In the genomic region with DNA sequence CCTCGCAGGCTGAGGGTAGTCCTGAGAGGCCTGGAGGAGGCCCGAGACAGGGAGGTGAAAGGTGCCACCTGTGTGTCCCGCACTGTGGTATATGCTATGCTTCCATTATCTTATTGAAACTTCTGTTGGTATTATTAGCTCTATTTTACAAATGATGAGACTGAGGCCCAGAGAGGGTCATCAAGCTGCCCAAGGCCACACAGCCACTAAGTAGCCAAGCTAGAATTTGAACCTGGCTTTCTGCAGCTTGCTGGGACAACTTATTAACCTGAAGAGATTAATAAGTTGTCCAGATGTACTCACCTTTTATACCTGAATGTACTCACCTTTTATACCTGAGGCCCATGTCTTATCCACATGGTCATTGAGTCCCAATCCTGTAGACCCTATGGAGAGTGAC, we compare ENCODE assay signal across 23 cellular contexts.
DNase-seq lines count a peak whose midpoint lies in the region; ATAC-seq, FAIRE-seq and TF ChIP-seq lines count a peak whose summit lies in the region.
"Had no signal": no experiment of that assay in that cellular context is flagged by ENCODE, and none has a peak within 500 bp of the region (broad histone marks: within the 10 kb centered on the region; RNA-seq: fewer than 3 reads in every experiment).

No MANE protein-coding gene starts in this region.

- ATAC-seq in Right ventricle myocardium inferior = no peak
- no peak for ATAC-seq in T-cell (replicated peaks in 1 of 4)
- ATAC-seq: CD8-positive, alpha-beta T cell had no signal

- H3K4ac ChIP-seq in neuronal stem cell (ENCODE audit: low read length) = no peak overlapping the region

- POLR2A ChIA-PET in T-cell (lab: Charles Lee) = no interaction called here

- H3K79me1 ChIP-seq in neuronal stem cell (ENCODE audit: low read depth, low read length) = peaks cover 2% of the 10 kb centered on the region

- H3K27me3 Mint-ChIP-seq in nephron (ENCODE audit: low read depth) (peaks cover 7% of the 10 kb centered on the region), T-cell (peaks cover 0 to 11% of the 10 kb centered on the region in 2 donors)
- H3K27me3 Mint-ChIP-seq: CD4-positive, alpha-beta T cell had no signal

- no peak overlapping the region for H2BK12ac ChIP-seq in neuronal stem cell (ENCODE audit: low read length)

- H3K4me1 Mint-ChIP-seq in nephron = peaks cover 84% of the 10 kb centered on the region
- H3K4me1 Mint-ChIP-seq in T-cell = no peaks in the 10 kb centered on the region
- H3K4me1 Mint-ChIP-seq: B cell had no signal

- H3K4me3 ChIP-seq in bronchial epithelial cell (ENCODE audit: low read depth, low read length) (no peak overlapping the region), neuronal stem cell (ENCODE audit: low read length in 2 of 2) (no peak overlapping the region), foreskin fibroblast (ENCODE audit: low read depth in 1 of 2, low read length in 2 of 2) (no peak overlapping the region)
- H3K4me3 ChIP-seq: A549; BLaER1 treated with 17β-estradiol and CSF1 and Interleukin-3, amounts not matched to agents 10 nM and 100 nM had no signal

- peak overlapping the region; percentile 29 for H2AK5ac ChIP-seq in neuronal stem cell (ENCODE audit: low read depth, low read length)

- H3K4me1 ChIP-seq in neuronal stem cell (ENCODE audit: control insufficient read depth in 2 of 2, insufficient read depth in 1 of 2, low read depth in 1 of 2, low read length in 2 of 2) = peaks cover 22 to 35% of the 10 kb centered on the region in 2 donors

- no peak overlapping the region for H4K8ac ChIP-seq in neuronal stem cell (ENCODE audit: low read depth, low read length)

- no peak overlapping the region for H3K9ac ChIP-seq in neuronal stem cell (ENCODE audit: low read depth, low read length, poor library complexity)
- H3K9ac ChIP-seq: BLaER1 treated with 17β-estradiol and CSF1 and Interleukin-3, amounts not matched to agents 10 nM and 100 nM had no signal

- no CpG with 5 or more reads among the region's 3 CpGs for WGBS in neuronal stem cell (ENCODE audit: extremely low coverage in 2 of 2, insufficient read length in 2 of 2, insufficient replicate concordance in 1 of 2), 2 donors

- H3K18ac ChIP-seq in neuronal stem cell (ENCODE audit: low read length) = peak overlapping the region; percentile 42

- no peak overlapping the region for H2BK120ac ChIP-seq in neuronal stem cell (ENCODE audit: low read depth, low read length)

- no peak overlapping the region for H2BK5ac ChIP-seq in neuronal stem cell (ENCODE audit: low read length)

- H3K4me2 ChIP-seq in neuronal stem cell (ENCODE audit: insufficient read depth, low read length, poor library complexity, severe bottlenecking) = no peak overlapping the region
- H3K4me2 ChIP-seq: A549 had no signal

- H2AFZ ChIP-seq in neuronal stem cell (ENCODE audit: low read length) = no peak overlapping the region

- H2BK15ac ChIP-seq in neuronal stem cell (ENCODE audit: low read length) = no peak overlapping the region

- H3K27me3 ChIP-seq in bronchial epithelial cell (ENCODE audit: control insufficient read depth, insufficient read depth, low read length) = no peaks in the 10 kb centered on the region
- H3K27me3 ChIP-seq in neuronal stem cell (ENCODE audit: control insufficient read depth in 3 of 3, insufficient read depth in 3 of 3, low read depth in 1 of 3, low read length in 3 of 3) = no peaks in the 10 kb centered on the region
- H3K27me3 ChIP-seq: BLaER1 treated with 17β-estradiol and CSF1 and Interleukin-3, amounts not matched to agents 10 nM and 100 nM had no signal

- no peak overlapping the region for H4K91ac ChIP-seq in neuronal stem cell (ENCODE audit: low read depth, low read length, poor library complexity)

- intact Hi-C loops in Right ventricle myocardium inferior (cut with DNase I) = no loop called here
- intact Hi-C loops in cardiac septum (cut with DNase I) = no loop called here

- no peak overlapping the region for H3K27ac ChIP-seq in neuronal stem cell (replicated peaks; ENCODE audit: low read length)
- H3K27ac ChIP-seq: 22Rv1; A549; BLaER1 treated with 17β-estradiol and CSF1 and Interleukin-3, amounts not matched to agents 10 nM and 100 nM; C4-2B had no signal

- no peaks in the 10 kb centered on the region for H3K9me3 ChIP-seq in neuronal stem cell (replicated peaks in 1 of 2; ENCODE audit: control insufficient read depth in 2 of 2, insufficient read depth in 1 of 2, low read depth in 1 of 2, low read length in 2 of 2)
- H3K9me3 ChIP-seq: A549; BLaER1 treated with 17β-estradiol and CSF1 and Interleukin-3, amounts not matched to agents 10 nM and 100 nM; Caco-2 had no signal

- no peak overlapping the region for H3K23ac ChIP-seq in neuronal stem cell (ENCODE audit: low read depth, low read length, poor library complexity)

- H3K14ac ChIP-seq in neuronal stem cell (ENCODE audit: low read length) = no peak overlapping the region

- H3K36me3 Mint-ChIP-seq in nephron (ENCODE audit: low read depth) = no peaks in the 10 kb centered on the region
- H3K36me3 Mint-ChIP-seq in T-cell = no peaks in the 10 kb centered on the region
- H3K36me3 Mint-ChIP-seq: CD8-positive, alpha-beta T cell had no signal

- peak; percentile 60 for FAIRE-seq in bronchial epithelial cell (lab: Jason Lieb, UNC)
- FAIRE-seq: A549, D721Med, G401.6, GM12891 had no signal

- DNase-seq in Right ventricle myocardium inferior (ENCODE audit: missing footprints) (peak; percentile 27), cardiac septum (ENCODE audit: low spot score) (no peak), bronchial epithelial cell (ENCODE audit: low read depth) (no peak), neuronal stem cell (ENCODE audit: low spot score) (no peak), T-cell (no peak), foreskin fibroblast (no peak)
- DNase-seq in activated CD4-positive, CD25-positive, alpha-beta regulatory T cell treated with anti-CD3 and anti-CD28 coated beads, Interleukin-2, amount 50 U/mL, for 72 hours = no peak
- DNase-seq: AML-193; Caco-2; Calu3; CD4-positive, alpha-beta T cell; CD8-positive, alpha-beta T cell; DMS79 treated with DMSO at 0.1 percent for 48 hours; GF-D8 had no signal

- CTCF ChIA-PET in T-cell (lab: Charles Lee) = no interaction called here

- H3K9me3 Mint-ChIP-seq in nephron (no peaks in the 10 kb centered on the region), T-cell (no peaks in the 10 kb centered on the region)
- H3K9me3 Mint-ChIP-seq: CD4-positive, alpha-beta T cell; CD8-positive, alpha-beta T cell had no signal

- peak overlapping the region in 2 of 3 experiments; percentile 65 to 78 for H3K27ac Mint-ChIP-seq in nephron
- H3K27ac Mint-ChIP-seq in T-cell = no peak overlapping the region
- H3K27ac Mint-ChIP-seq: B cell; CD4-positive, alpha-beta T cell; CD8-positive, alpha-beta T cell had no signal

- TF ChIP-seq CTCF in bronchial epithelial cell (IDR thresholded peaks at IDR 0.05; ENCODE audit: insufficient read depth, low read length, severe bottlenecking) = no peak
- TF ChIP-seq CTCF in nephron (IDR thresholded peaks at IDR 0.05; ENCODE audit: unreplicated experiment in 3 of 3) = no peak
- TF ChIP-seq CTCF in foreskin fibroblast (IDR thresholded peaks at IDR 0.05; ENCODE audit: low read depth, low read length) = no peak

- H3K36me3 ChIP-seq in bronchial epithelial cell (ENCODE audit: control insufficient read depth, insufficient read depth, low read length) (peaks cover 2% of the 10 kb centered on the region), neuronal stem cell (replicated peaks in 1 of 2; ENCODE audit: control insufficient read depth in 2 of 2, insufficient read depth in 2 of 2, low read length in 2 of 2) (no peaks in the 10 kb centered on the region)
- H3K36me3 ChIP-seq: BLaER1 treated with 17β-estradiol and CSF1 and Interleukin-3, amounts not matched to agents 10 nM and 100 nM had no signal

- H3K4me3 Mint-ChIP-seq in nephron (no peak overlapping the region), T-cell (no peak overlapping the region)
- H3K4me3 Mint-ChIP-seq: B cell; CD4-positive, alpha-beta T cell; CD8-positive, alpha-beta T cell had no signal

Comparison
In these comparisons a context has a peak if more than half of its experiments do, and no peak if none do; other contexts are left out.
1. H3K27ac Mint-ChIP-seq: peak in nephron (2 of 3); none in T-cell (0 of 2).